Comparison of ENCODE assay signal across 8 cellular contexts in genomic region chr22:50242406-50242949, GRCh38. TPM values are rescaled to one million over a fixed set of nuclear protein-coding genes. Genes with fewer than 3 reads are reported as not detected.
DNase-seq lines count a peak whose midpoint lies in the region; ATAC-seq, FAIRE-seq and TF ChIP-seq lines count a peak whose summit lies in the region.

No MANE protein-coding gene starts in this region.

- no peak for DNase-seq in mammary epithelial cell
- DNase-seq in natural killer cell treated with Interleukin-12 subunit alpha and Interleukin-12 subunit beta and Interleukin-15 and Interleukin-18, amount 100 ng/mL, for 72 hours (ENCODE audit: low spot score) = no peak
- no peak for DNase-seq in NCI-H1436 treated with DMSO at 0.1 percent for 48 hours (lab: John Stamatoyannopoulos, UW)
- DNase-seq in anterior cingulate cortex (lab: John Stamatoyannopoulos, UW) = no peak
- no peak for DNase-seq in small intestine

- H2AFZ ChIP-seq in KMS-11 (ENCODE audit: low read depth) (no peak overlapping the region), mammary epithelial cell (ENCODE audit: low read depth, low read length) (no peak overlapping the region)

- H3K9ac ChIP-seq in BLaER1 (peak overlapping the region; percentile 93), KMS-11 (no peak overlapping the region), mammary epithelial cell (ENCODE audit: insufficient read depth, low read length) (no peak overlapping the region)

- 23% methylated on average over 14 of the region's 14 CpGs for WGBS in mammary epithelial cell (ENCODE audit: low coverage, missing lambda C conversion rate)
- 45 to 63% (median 55%) methylated on average over 14 of the region's 14 CpGs for WGBS in small intestine, 3 donors

- in situ Hi-C loops in mammary epithelial cell (cut with MboI; ENCODE audit: low sequenced_read_pairs in 2 of 2) = no loop called here

- H3K4me3 Mint-ChIP-seq in natural killer cell treated with Interleukin-12 subunit alpha and Interleukin-12 subunit beta and Interleukin-15 and Interleukin-18, amount 100 ng/mL, for 72 hours = peak overlapping the region; percentile 98

- peak overlapping the region; percentile 23; the same call in 1 of the 2 replicates for H3K27ac ChIP-seq in BLaER1
- H3K27ac ChIP-seq in KMS-11 = no peak overlapping the region
- no peak overlapping the region for H3K27ac ChIP-seq in mammary epithelial cell (ENCODE audit: insufficient read depth, low read depth, low read length)
- no peak overlapping the region for H3K27ac ChIP-seq in small intestine (ENCODE audit: low read depth in 1 of 2, low read length in 1 of 2)

- H3K27me3 ChIP-seq in BLaER1 (no peaks in the 10 kb centered on the region), KMS-11 (ENCODE audit: insufficient read depth, low read depth) (no peaks in the 10 kb centered on the region), mammary epithelial cell (ENCODE audit: insufficient read depth, low read length) (no peaks in the 10 kb centered on the region), small intestine (ENCODE audit: control insufficient read depth in 2 of 2, insufficient read depth in 2 of 2, low read length in 2 of 2) (no peaks in the 10 kb centered on the region)

- dilution Hi-C loops in mammary epithelial cell (cut with HindIII; ENCODE audit: low sequenced_read_pairs) = no loop called here

- peaks cover 6% of the 10 kb centered on the region for H3K36me3 Mint-ChIP-seq in natural killer cell treated with Interleukin-12 subunit alpha and Interleukin-12 subunit beta and Interleukin-15 and Interleukin-18, amount 100 ng/mL, for 72 hours

- no peaks in the 10 kb centered on the region for H3K27me3 Mint-ChIP-seq in natural killer cell treated with Interleukin-12 subunit alpha and Interleukin-12 subunit beta and Interleukin-15 and Interleukin-18, amount 100 ng/mL, for 72 hours

- TF ChIP-seq CTCF in KMS-11 (conservative IDR thresholded peaks at IDR 0.05; ENCODE audit: low read depth, low read length) (no peak), mammary epithelial cell (conservative IDR thresholded peaks at IDR 0.05 in 1 of 2, IDR thresholded peaks at IDR 0.05 in 1 of 2; ENCODE audit: extremely low read depth in 1 of 2, insufficient read depth in 1 of 2, low read depth in 1 of 2, low read length in 2 of 2) (no peak)

- H3K4me2 ChIP-seq in BLaER1 (peak overlapping the region; percentile 98), KMS-11 (peak overlapping the region; percentile 66), mammary epithelial cell (ENCODE audit: insufficient read depth, low read depth, low read length) (peak overlapping the region; percentile 84)

- CTCF ChIA-PET in mammary epithelial cell (lab: Charles Lee; ENCODE audit: low non-redundant PET) = interaction anchor here (0.6 kb wide), 1 partner anchor 202 kb away, joined by 5 read pairs; no protein-coding TSS in a partner anchor

- H3K9me3 ChIP-seq in BLaER1 (no peaks in the 10 kb centered on the region), mammary epithelial cell (replicated peaks; ENCODE audit: insufficient read depth, low read length) (no peaks in the 10 kb centered on the region), small intestine (ENCODE audit: control insufficient read depth, low read depth) (no peaks in the 10 kb centered on the region)

- H3K4me1 ChIP-seq in BLaER1 (peaks cover 81% of the 10 kb centered on the region), KMS-11 (ENCODE audit: low read depth, poor library complexity, severe bottlenecking) (peaks cover 9% of the 10 kb centered on the region), mammary epithelial cell (ENCODE audit: insufficient read depth, low read length) (peaks cover 18% of the 10 kb centered on the region), small intestine (ENCODE audit: control insufficient read depth in 2 of 2, insufficient read depth in 1 of 2, low read depth in 1 of 2, low read length in 1 of 2) (peaks cover 4 to 9% of the 10 kb centered on the region in 2 donors)

- H3K4me1 Mint-ChIP-seq in natural killer cell treated with Interleukin-12 subunit alpha and Interleukin-12 subunit beta and Interleukin-15 and Interleukin-18, amount 100 ng/mL, for 72 hours (ENCODE audit: low read depth in 2 of 2) = peaks cover 20 to 34% of the 10 kb centered on the region in 2 donors

- H3K4me3 ChIP-seq in BLaER1 (peak overlapping the region; percentile 91), KMS-11 (IDR thresholded peaks at IDR 0.05; ENCODE audit: insufficient read depth, low read depth, low read length) (no peak overlapping the region), mammary epithelial cell (replicated peaks in 1 of 3; ENCODE audit: insufficient read depth in 1 of 3, low read depth in 2 of 3, low read length in 3 of 3) (peak overlapping the region; percentile 39 to 56 (median 46)), small intestine (ENCODE audit: low read depth in 1 of 2, low read length in 2 of 2) (peak overlapping the region in 1 of 2 donors; percentile 90)

- H3K79me2 ChIP-seq in KMS-11 (ENCODE audit: insufficient read depth, low read depth) (peaks cover 25% of the 10 kb centered on the region; the same call in 1 of the 2 replicates), mammary epithelial cell (ENCODE audit: insufficient read depth, low read length) (peaks cover 82% of the 10 kb centered on the region)

- ATAC-seq in natural killer cell treated with Interleukin-12 subunit alpha and Interleukin-12 subunit beta and Interleukin-15 and Interleukin-18, amount 100 ng/mL, for 72 hours = no peak
- no peak for ATAC-seq in HG03378 (IDR thresholded peaks at IDR 0.05; ENCODE audit: unreplicated experiment)

- no peaks in the 10 kb centered on the region for H3K9me3 Mint-ChIP-seq in natural killer cell treated with Interleukin-12 subunit alpha and Interleukin-12 subunit beta and Interleukin-15 and Interleukin-18, amount 100 ng/mL, for 72 hours

- H3K36me3 ChIP-seq in BLaER1 (peaks cover 37% of the 10 kb centered on the region), KMS-11 (ENCODE audit: insufficient read depth) (no peaks in the 10 kb centered on the region), mammary epithelial cell (ENCODE audit: insufficient read depth, low read length) (peaks cover 2% of the 10 kb centered on the region), small intestine (ENCODE audit: control insufficient read depth in 2 of 2, insufficient read depth in 2 of 2, low read length in 2 of 2) (peaks cover 0 to 2% of the 10 kb centered on the region in 2 donors)

- H4K20me1 ChIP-seq in BLaER1 (peaks cover 86% of the 10 kb centered on the region), KMS-11 (ENCODE audit: insufficient read depth) (no peaks in the 10 kb centered on the region), mammary epithelial cell (ENCODE audit: insufficient read depth, low read length) (no peaks in the 10 kb centered on the region)

- peak overlapping the region; percentile 94 for H3K27ac Mint-ChIP-seq in natural killer cell treated with Interleukin-12 subunit alpha and Interleukin-12 subunit beta and Interleukin-15 and Interleukin-18, amount 100 ng/mL, for 72 hours

- intact Hi-C loops in mammary epithelial cell (cut with micrococcal nuclease) = no loop called here

- no TSS peak for BruUV-seq in mammary epithelial cell (replicated peaks; lab: Mats Ljungman, UMichigan)

- no peak for FAIRE-seq in small intestine (lab: Jason Lieb, UNC)

RNA-seq across cellular contexts. Expression of gene TUBGCP6, which starts 2.3 kb away (rescaled TPM):
- 10 to 100 TPM; 33.0 to 34.0 TPM for total RNA-seq in mammary epithelial cell
- polyA plus RNA-seq in mammary epithelial cell (12.3 TPM), small intestine (10 to 100 TPM; 23.0 to 55.5 (median 44.6) TPM)
- polyA minus RNA-seq in mammary epithelial cell = 18.7 TPM
- total RNA-seq in natural killer cell treated with Interleukin-12 subunit alpha and Interleukin-12 subunit beta and Interleukin-15 and Interleukin-18, amount 100 ng/mL, for 72 hours = 10 to 100 TPM; 47.6 to 80.1 TPM

RNA-seq across cellular contexts. Expression of gene HDAC10, which starts 8.6 kb away (rescaled TPM):
- 10 to 100 TPM; 10.7 to 23.6 TPM for total RNA-seq in mammary epithelial cell
- polyA plus RNA-seq in mammary epithelial cell = 8.9 TPM
- 2.7 TPM for polyA minus RNA-seq in mammary epithelial cell
- 100 to 1,000 TPM in 1 of 2 donors, 10 to 100 TPM in 1; 54.5 to 113 TPM for total RNA-seq in natural killer cell treated with Interleukin-12 subunit alpha and Interleukin-12 subunit beta and Interleukin-15 and Interleukin-18, amount 100 ng/mL, for 72 hours
- 10 to 100 TPM; 15.9 to 27.6 (median 27.5) TPM for polyA plus RNA-seq in small intestine

RNA-seq across cellular contexts. Expression of gene MAPK12, which starts 19.0 kb away (rescaled TPM):
- 10 to 100 TPM; 11.1 to 11.5 TPM for total RNA-seq in mammary epithelial cell
- 5.8 TPM for polyA plus RNA-seq in mammary epithelial cell
- polyA minus RNA-seq in mammary epithelial cell = 1.1 TPM
- 1 to 10 TPM; 1.6 to 9.0 TPM for total RNA-seq in natural killer cell treated with Interleukin-12 subunit alpha and Interleukin-12 subunit beta and Interleukin-15 and Interleukin-18, amount 100 ng/mL, for 72 hours
- 1 to 10 TPM in 2 of 3 donors, under 1 TPM in 1; 0.45 to 7.1 (median 3.5) TPM for polyA plus RNA-seq in small intestine

RNA-seq across cellular contexts. Expression of gene MAPK11, which starts 27.7 kb away (rescaled TPM):
- 10 to 100 TPM in 1 of 2 donors, 1 to 10 TPM in 1; 9.3 to 10.0 TPM for total RNA-seq in mammary epithelial cell
- 3.4 TPM for polyA plus RNA-seq in mammary epithelial cell
- polyA minus RNA-seq in mammary epithelial cell = 4.2 TPM
- total RNA-seq in natural killer cell treated with Interleukin-12 subunit alpha and Interleukin-12 subunit beta and Interleukin-15 and Interleukin-18, amount 100 ng/mL, for 72 hours = 10 to 100 TPM; 10.2 to 15.1 TPM
- 1 to 10 TPM in 2 of 3 donors, not detected in 1; 2.4 to 7.9 TPM for polyA plus RNA-seq in small intestine

RNA-seq across cellular contexts. Expression of gene SELENOO, which starts 41.7 kb away (rescaled TPM):
- 10 to 100 TPM; 21.5 to 36.9 TPM for total RNA-seq in mammary epithelial cell
- polyA plus RNA-seq in mammary epithelial cell (39.7 TPM), small intestine (10 to 100 TPM; 23.6 to 94.6 (median 90.8) TPM)
- 12.8 TPM for polyA minus RNA-seq in mammary epithelial cell
- 10 to 100 TPM; 23.4 to 43.3 TPM for total RNA-seq in natural killer cell treated with Interleukin-12 subunit alpha and Interleukin-12 subunit beta and Interleukin-15 and Interleukin-18, amount 100 ng/mL, for 72 hours
